In genomic region chr6:24440897-24441598, GRCh38 we compare ENCODE assay signal across 23 cellular contexts.
"Had no signal": no experiment of that assay in that cellular context is flagged by ENCODE, and none has a peak within 500 bp of the region (broad histone marks: within the 10 kb centered on the region; RNA-seq: fewer than 3 reads in every experiment).

No MANE protein-coding gene starts in this region.

- H3K4me1 ChIP-seq: heart right ventricle, lower lobe of right lung, pancreas, right lobe of liver, tibial artery had no signal

- H3K4me1 Mint-ChIP-seq: activated naive CD4-positive, alpha-beta T cell treated with anti-CD3 and anti-CD28 coated beads, Interleukin-2, amount 10 ng/mL, durations not matched to agents 7 days and 5 days; stimulated activated effector memory CD8-positive, alpha-beta T cell treated with anti-CD3 and anti-CD28 coated beads, Interleukin-12 subunit alpha, Interleukin-12 subunit beta, amount 100 ng/mL, for 72 hours; stimulated activated naive CD8-positive, alpha-beta T cell treated with anti-CD3 and anti-CD28 coated beads, Interleukin-15, amount 100 ng/mL, for 72 hours had no signal

- H3K36me3 Mint-ChIP-seq: activated naive CD4-positive, alpha-beta T cell treated with anti-CD3 and anti-CD28 coated beads, Interleukin-2, amount 10 ng/mL, durations not matched to agents 7 days and 5 days; stimulated activated effector memory CD8-positive, alpha-beta T cell treated with anti-CD3 and anti-CD28 coated beads, Interleukin-12 subunit alpha, Interleukin-12 subunit beta, amount 100 ng/mL, for 72 hours had no signal

- H3K9me3 ChIP-seq: esophagus squamous epithelium, heart right ventricle, lower lobe of right lung, mucosa of descending colon, pancreas, right lobe of liver, tibial artery had no signal

- H3K4me3 ChIP-seq: coronary artery, esophagus squamous epithelium, heart right ventricle, lower lobe of right lung, mucosa of descending colon, pancreas, right lobe of liver, tibial artery had no signal

- H3K27me3 Mint-ChIP-seq: stimulated activated naive CD8-positive, alpha-beta T cell treated with anti-CD3 and anti-CD28 coated beads, Interleukin-15, amount 100 ng/mL, for 72 hours had no signal

- H3K27ac Mint-ChIP-seq: activated naive CD4-positive, alpha-beta T cell treated with anti-CD3 and anti-CD28 coated beads, Interleukin-2, amount 10 ng/mL, durations not matched to agents 7 days and 5 days; nephron progenitor cell; stimulated activated effector memory CD8-positive, alpha-beta T cell treated with anti-CD3 and anti-CD28 coated beads, Interleukin-12 subunit alpha, Interleukin-12 subunit beta, amount 100 ng/mL, for 72 hours; stimulated activated naive CD8-positive, alpha-beta T cell treated with anti-CD3 and anti-CD28 coated beads, Interleukin-15, amount 100 ng/mL, for 72 hours had no signal

- H3K27ac ChIP-seq: coronary artery, esophagus squamous epithelium, heart right ventricle, lower lobe of right lung, pancreas, right lobe of liver, tibial artery, WERI-Rb-1 had no signal

- H3K36me3 ChIP-seq: lower lobe of right lung, pancreas had no signal

- H3K9me3 Mint-ChIP-seq: activated naive CD4-positive, alpha-beta T cell treated with anti-CD3 and anti-CD28 coated beads, Interleukin-2, amount 10 ng/mL, durations not matched to agents 7 days and 5 days; nephron progenitor cell; stimulated activated effector memory CD8-positive, alpha-beta T cell treated with anti-CD3 and anti-CD28 coated beads, Interleukin-12 subunit alpha, Interleukin-12 subunit beta, amount 100 ng/mL, for 72 hours; stimulated activated naive CD8-positive, alpha-beta T cell treated with anti-CD3 and anti-CD28 coated beads, Interleukin-15, amount 100 ng/mL, for 72 hours had no signal

- ATAC-seq: heart right ventricle; left colon; lower lobe of right lung; mucosa of descending colon; pancreas; right lobe of liver; stimulated activated effector memory CD8-positive, alpha-beta T cell treated with anti-CD3 and anti-CD28 coated beads, Interleukin-12 subunit alpha, Interleukin-12 subunit beta, amount 100 ng/mL, for 72 hours; stimulated activated naive CD8-positive, alpha-beta T cell treated with anti-CD3 and anti-CD28 coated beads, Interleukin-15, amount 100 ng/mL, for 72 hours had no signal

- H3K4me3 Mint-ChIP-seq: activated naive CD4-positive, alpha-beta T cell treated with anti-CD3 and anti-CD28 coated beads, Interleukin-2, amount 10 ng/mL, durations not matched to agents 7 days and 5 days; nephron progenitor cell; stimulated activated effector memory CD8-positive, alpha-beta T cell treated with anti-CD3 and anti-CD28 coated beads, Interleukin-12 subunit alpha, Interleukin-12 subunit beta, amount 100 ng/mL, for 72 hours; stimulated activated naive CD8-positive, alpha-beta T cell treated with anti-CD3 and anti-CD28 coated beads, Interleukin-15, amount 100 ng/mL, for 72 hours had no signal

- FAIRE-seq: keratinocyte, small intestine, urothelium cell line had no signal

- H3K27me3 ChIP-seq: esophagus squamous epithelium, heart right ventricle, pancreas, right lobe of liver, tibial artery had no signal

- DNase-seq: activated CD8-positive, alpha-beta memory T cell treated with anti-CD3 and anti-CD28 coated beads, Interleukin-2, amount 50 U/mL, for 48 hours; activated naive CD4-positive, alpha-beta T cell treated with anti-CD3 and anti-CD28 coated beads, Interleukin-2, amount 10 ng/mL, durations not matched to agents 7 days and 5 days; activated T-cell treated with anti-CD3 and anti-CD28 coated beads, Interleukin-2, amount 50 U/mL, for 48 hours; cerebellar nuclear complex; esophagus squamous epithelium; heart right ventricle; left colon; lower lobe of right lung; mesendoderm; mucosa of descending colon; nephron progenitor cell; pancreas; right lobe of liver; small intestine; stimulated activated CD4-positive, alpha-beta T cell treated with anti-CD3 and anti-CD28 coated beads, Interleukin-2, amount 100 ng/mL, for 24 hours; stimulated activated naive CD8-positive, alpha-beta T cell treated with anti-CD3 and anti-CD28 coated beads, Interleukin-15, amount 100 ng/mL, for 72 hours; T-helper 2 cell; tibial artery; WERI-Rb-1 had no signal
